In the genomic region with DNA sequence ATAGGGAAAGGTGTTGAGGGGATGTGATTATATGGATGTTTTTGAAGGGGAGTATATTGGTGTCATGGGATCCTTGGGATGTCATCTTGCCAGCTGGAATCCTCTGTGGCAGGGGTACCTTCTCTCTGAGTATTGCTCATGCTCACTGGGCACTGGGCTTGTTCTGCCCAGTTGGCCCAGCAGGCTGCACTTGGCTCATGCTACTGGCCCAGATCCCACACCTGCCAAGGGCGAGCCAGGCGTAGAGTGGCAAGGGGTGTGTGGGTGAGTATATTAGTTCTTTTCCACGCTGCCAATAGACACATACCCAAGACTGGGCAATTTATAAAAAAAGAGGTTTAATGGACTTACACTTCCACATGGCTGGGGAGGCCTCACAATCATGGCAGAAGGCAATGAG, we compare ENCODE assay signal across 23 cellular contexts.
"Had no signal": no experiment of that assay in that cellular context is flagged by ENCODE, and none has a peak within 500 bp of the region (broad histone marks: within the 10 kb centered on the region; RNA-seq: fewer than 3 reads in every experiment).

No MANE protein-coding gene starts in this region.

- H3K27ac ChIP-seq: coronary artery, dorsolateral prefrontal cortex, epithelial cell of prostate, esophagus squamous epithelium, gastrocnemius medialis, heart right ventricle, left lung, lower lobe of right lung had no signal

- H3K4me3 Mint-ChIP-seq: mesothelial cell of epicardium had no signal

- H3K9me3 Mint-ChIP-seq: mesothelial cell of epicardium had no signal

- H3K36me3 ChIP-seq: esophagus squamous epithelium, gastrocnemius medialis, heart right ventricle, left lung, lower lobe of right lung had no signal

- H3K4me1 ChIP-seq: esophagus squamous epithelium, heart right ventricle, left lung, lower lobe of right lung had no signal

- DNase-seq: dermis blood vessel endothelial cell; effector CD4-positive, alpha-beta T cell; effector memory CD4-positive, alpha-beta T cell; erythroblast; esophagus squamous epithelium; foreskin fibroblast; foreskin melanocyte; gastrocnemius medialis; glutamatergic neuron; heart right ventricle; hippocampal formation; kidney glomerular epithelial cell; left colon; left ventricle myocardium superior; lower lobe of right lung; mesenchymal stem cell; mucosa of descending colon had no signal

- H3K9me3 ChIP-seq: lower lobe of right lung had no signal

- H3K27me3 ChIP-seq: dorsolateral prefrontal cortex, esophagus squamous epithelium, gastrocnemius medialis, heart right ventricle, left lung had no signal

- H3K4me3 ChIP-seq: coronary artery, dorsolateral prefrontal cortex, esophagus squamous epithelium, gastrocnemius medialis, heart right ventricle, left lung, lower lobe of right lung, mucosa of descending colon had no signal

- H3K27ac Mint-ChIP-seq: mesothelial cell of epicardium had no signal

- ATAC-seq: esophagus mucosa, gastrocnemius medialis, heart right ventricle, left colon, left lung, left ventricle myocardium superior, lower lobe of right lung, mucosa of descending colon had no signal
